ENCODE assay signal across 1 cellular context in genomic region chr19:58407658-58408151, GRCh38.
A peak's percentile ranks its signal among the peaks of the same experiment; 100 is the strongest.
TF ChIP-seq lines count a peak whose summit lies in the region.

No MANE protein-coding gene starts in this region.

TF ChIP-seq in GM12878, 131 proteins besides CTCF, POLR2A, EP300 and RAD21:
- no peak for TF ChIP-seq TCF7 (IDR thresholded peaks at IDR 0.05; ENCODE audit: borderline replicate concordance)
- TF ChIP-seq, protein P1, sequence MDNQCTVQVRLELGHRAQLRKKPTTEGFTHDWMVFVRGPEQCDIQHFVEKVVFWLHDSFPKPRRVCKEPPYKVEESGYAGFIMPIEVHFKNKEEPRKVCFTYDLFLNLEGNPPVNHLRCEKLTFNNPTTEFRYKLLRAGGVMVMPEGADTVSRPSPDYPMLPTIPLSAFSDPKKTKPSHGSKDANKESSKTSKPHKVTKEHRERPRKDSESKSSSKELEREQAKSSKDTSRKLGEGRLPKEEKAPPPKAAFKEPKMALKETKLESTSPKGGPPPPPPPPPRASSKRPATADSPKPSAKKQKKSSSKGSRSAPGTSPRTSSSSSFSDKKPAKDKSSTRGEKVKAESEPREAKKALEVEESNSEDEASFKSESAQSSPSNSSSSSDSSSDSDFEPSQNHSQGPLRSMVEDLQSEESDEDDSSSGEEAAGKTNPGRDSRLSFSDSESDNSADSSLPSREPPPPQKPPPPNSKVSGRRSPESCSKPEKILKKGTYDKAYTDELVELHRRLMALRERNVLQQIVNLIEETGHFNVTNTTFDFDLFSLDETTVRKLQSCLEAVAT (IDR thresholded peaks at IDR 0.05) = 0 out of 2 replicates have a peak, but pooled peaks have one; percentile 13
